ENCODE assay signal across 20 cellular contexts in the genomic region with DNA sequence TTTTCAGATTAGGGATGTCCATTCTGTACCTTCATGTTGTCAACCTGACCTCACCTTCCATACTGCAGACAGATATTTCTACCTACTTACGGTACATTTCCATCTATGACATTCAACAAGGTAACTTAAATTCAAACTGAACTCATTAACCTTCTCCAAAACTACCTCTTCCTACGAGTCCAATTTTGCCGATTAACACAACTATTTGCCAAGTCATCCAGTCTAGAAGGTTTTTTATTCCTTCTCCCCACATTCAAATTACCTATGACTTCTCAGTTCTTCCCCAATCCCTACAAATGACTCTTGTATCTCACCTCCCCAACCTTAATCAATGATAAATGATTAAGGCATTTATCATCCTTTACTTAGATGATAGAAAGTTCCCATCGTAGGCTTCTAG. TPM values are rescaled to one million over a fixed set of nuclear protein-coding genes. Genes with fewer than 3 reads are reported as not detected.
DNase-seq lines count a peak whose midpoint lies in the region; ATAC-seq, FAIRE-seq and TF ChIP-seq lines count a peak whose summit lies in the region.
"Had no signal": no experiment of that assay in that cellular context is flagged by ENCODE, and none has a peak within 500 bp of the region (broad histone marks: within the 10 kb centered on the region; RNA-seq: fewer than 3 reads in every experiment).

No MANE protein-coding gene starts in this region.

- H3K4me1 Mint-ChIP-seq in Caco-2 (ENCODE audit: low read depth, unreplicated experiment): peaks cover 28% of the 10 kb centered on the region
- no peaks in the 10 kb centered on the region for H3K4me1 Mint-ChIP-seq in neural progenitor cell

- CTCF ChIA-PET in A549 (lab: Yijun Ruan, JAX) (no interaction called here), Caco-2 (lab: Charles Lee) (no interaction called here), IMR-90 (lab: Yijun Ruan, JAX) (no interaction called here)

- H3K4ac ChIP-seq in IMR-90 (ENCODE audit: low read depth, low read length): no peak overlapping the region

- no peak overlapping the region for H2BK20ac ChIP-seq in IMR-90 (ENCODE audit: low read depth, low read length)

- BruUV-seq in Caco-2 (replicated peaks; lab: Mats Ljungman, UMichigan): no TSS peak
- BruUV-seq in IMR-90 (replicated peaks; lab: Mats Ljungman, UMichigan): no TSS peak

- no peak overlapping the region for H2BK5ac ChIP-seq in IMR-90 (ENCODE audit: low read depth, low read length, poor library complexity, severe bottlenecking)

- H2BK120ac ChIP-seq in IMR-90 (ENCODE audit: low read depth, low read length): no peak overlapping the region

- intact Hi-C loops in Caco-2 (cut with micrococcal nuclease; ENCODE audit: unreplicated experiment): no loop called here
- intact Hi-C loops in IMR-90 (cut with micrococcal nuclease): no loop called here

- TF ChIP-seq RAD21 in A549 (conservative IDR thresholded peaks at IDR 0.05 in 1 of 2, IDR thresholded peaks at IDR 0.05 in 1 of 2) (no peak), IMR-90 (IDR thresholded peaks at IDR 0.05; ENCODE audit: low read length) (no peak)

- dilution Hi-C loops in IMR-90 (cut with HindIII; ENCODE audit: low sequenced_read_pairs, unreplicated experiment): no loop called here

- in situ Hi-C loops in IMR-90 (cut with MboI; ENCODE audit: low sequenced_read_pairs): no loop called here

- no peak overlapping the region for H4K8ac ChIP-seq in IMR-90 (ENCODE audit: low read depth in 2 of 2, low read length in 2 of 2)

- no peak overlapping the region for H3K23ac ChIP-seq in IMR-90 (ENCODE audit: low read depth, low read length)

- no peak overlapping the region for H4K5ac ChIP-seq in IMR-90 (ENCODE audit: low read depth, low read length)

- H4K20me1 ChIP-seq in IMR-90 (ENCODE audit: insufficient read depth, low read length) (peaks cover 35% of the 10 kb centered on the region), neural progenitor cell (ENCODE audit: low read depth) (no peaks in the 10 kb centered on the region)

- no peak overlapping the region for H3K4me2 ChIP-seq in A549
- no peak overlapping the region for H3K4me2 ChIP-seq in IMR-90 (ENCODE audit: low read depth, low read length)
- no peak overlapping the region for H3K4me2 ChIP-seq in neural progenitor cell
- H3K4me2 ChIP-seq: BLaER1 had no signal

- no peak overlapping the region for H2AK5ac ChIP-seq in IMR-90 (ENCODE audit: low read depth, low read length)

- no peak overlapping the region for H3K18ac ChIP-seq in IMR-90 (ENCODE audit: low read depth, low read length)

- WGBS in A549 (ENCODE audit: missing lambda C conversion rate): 93% methylated on average over 4 of the region's 4 CpGs
- 95% methylated on average over 3 of the region's 4 CpGs; no CpG with 5 or more reads in 1 of the 2 experiments for WGBS in IMR-90 (ENCODE audit: extremely low coverage in 2 of 2, insufficient read length in 1 of 2), 2 experiments

- H3K79me1 ChIP-seq in IMR-90 (ENCODE audit: low read depth in 1 of 2, low read length in 2 of 2): peaks cover 29 to 59% of the 10 kb centered on the region in 2 experiments

- H3K4me3 ChIP-seq in A549: no peak overlapping the region
- no peak overlapping the region for H3K4me3 ChIP-seq in Caco-2 (ENCODE audit: low read depth, low read length)
- no peak overlapping the region for H3K4me3 ChIP-seq in IMR-90 (ENCODE audit: insufficient read depth, low read depth, low read length)
- H3K4me3 ChIP-seq in neural progenitor cell: no peak overlapping the region
- H3K4me3 ChIP-seq: BLaER1, GM23248, HAP-1 had no signal

- H3K9ac ChIP-seq in IMR-90 (ENCODE audit: low read depth, low read length): no peak overlapping the region
- H3K9ac ChIP-seq in neural progenitor cell: no peak overlapping the region
- H3K9ac ChIP-seq: BLaER1, GM23248 had no signal

- H3K27me3 Mint-ChIP-seq in Caco-2 (ENCODE audit: insufficient read depth, unreplicated experiment): no peaks in the 10 kb centered on the region
- H3K27me3 Mint-ChIP-seq in neural progenitor cell (ENCODE audit: insufficient read depth, low read depth): peaks cover 10% of the 10 kb centered on the region
- H3K27me3 Mint-ChIP-seq: B cell; CD4-positive, CD25-positive, alpha-beta regulatory T cell had no signal

- H3K9me3 ChIP-seq in A549: no peaks in the 10 kb centered on the region
- no peaks in the 10 kb centered on the region for H3K9me3 ChIP-seq in Caco-2
- H3K9me3 ChIP-seq in IMR-90 (ENCODE audit: control insufficient read depth, insufficient read depth, low read length): no peaks in the 10 kb centered on the region
- no peaks in the 10 kb centered on the region for H3K9me3 ChIP-seq in neural progenitor cell (ENCODE audit: low read depth)
- H3K9me3 ChIP-seq: HAP-1 had no signal

- POLR2A ChIA-PET in A549 (lab: Yijun Ruan, JAX) (no interaction called here), Caco-2 (lab: Charles Lee) (no interaction called here), IMR-90 (lab: Charles Lee; ENCODE audit: unreplicated experiment) (interaction anchor here (0.5 kb wide), 1 partner anchor 10 kb away, joined by 3 read pairs; no protein-coding TSS in a partner anchor)

- H3K27ac Mint-ChIP-seq in Caco-2 (ENCODE audit: unreplicated experiment) (peak overlapping the region; percentile 14), neural progenitor cell (no peak overlapping the region)
- H3K27ac Mint-ChIP-seq: B cell; CD4-positive, CD25-positive, alpha-beta regulatory T cell; CD8-positive, alpha-beta T cell; HFFc6 had no signal

- H3K4me1 ChIP-seq in A549 (peaks cover 29% of the 10 kb centered on the region), Caco-2 (peaks cover 28% of the 10 kb centered on the region), IMR-90 (ENCODE audit: control insufficient read depth, insufficient read depth, low read length) (peaks cover 18% of the 10 kb centered on the region), neural progenitor cell (peaks cover 11% of the 10 kb centered on the region)
- H3K4me1 ChIP-seq: BLaER1, HAP-1 had no signal

- H3K36me3 ChIP-seq in Caco-2 (ENCODE audit: control insufficient read depth, insufficient read depth, low read length): no peaks in the 10 kb centered on the region
- H3K36me3 ChIP-seq in IMR-90 (ENCODE audit: control insufficient read depth, insufficient read depth, low read length): peaks cover 1% of the 10 kb centered on the region
- no peaks in the 10 kb centered on the region for H3K36me3 ChIP-seq in neural progenitor cell
- H3K36me3 ChIP-seq: HAP-1 had no signal

- H3K27ac ChIP-seq in A549 (peak overlapping the region in 1 of 2 experiments; percentile 77; a peak in 2 of 6 replicates), IMR-90 (ENCODE audit: insufficient read depth, low read length) (no peak overlapping the region), neural progenitor cell (peak overlapping the region; percentile 21)
- H3K27ac ChIP-seq: BLaER1, C4-2B, GM23248 had no signal

- H2AFZ ChIP-seq in IMR-90 (replicated peaks; ENCODE audit: low read length, poor library complexity): no peak overlapping the region
- no peak overlapping the region for H2AFZ ChIP-seq in neural progenitor cell (replicated peaks)
- H2AFZ ChIP-seq: GM23248 had no signal

- H2AK9ac ChIP-seq in IMR-90 (replicated peaks; ENCODE audit: low read depth, low read length, poor library complexity): no peak overlapping the region

- no peak for TF ChIP-seq EP300 in A549 (IDR thresholded peaks at IDR 0.05)

- H3K27me3 ChIP-seq in Caco-2 (replicated peaks; ENCODE audit: control insufficient read depth, insufficient read depth, low read length): no peaks in the 10 kb centered on the region
- H3K27me3 ChIP-seq in IMR-90 (ENCODE audit: control insufficient read depth, insufficient read depth, low read length): no peaks in the 10 kb centered on the region
- no peaks in the 10 kb centered on the region for H3K27me3 ChIP-seq in neural progenitor cell
- H3K27me3 ChIP-seq: BLaER1 had no signal

- no peak overlapping the region for H4K91ac ChIP-seq in IMR-90 (ENCODE audit: insufficient read depth, low read depth, low read length)

- H3K14ac ChIP-seq in IMR-90 (replicated peaks; ENCODE audit: low read depth, low read length): no peak overlapping the region

- H3K56ac ChIP-seq in IMR-90 (ENCODE audit: extremely low read depth, insufficient read depth, low read length): no peak overlapping the region

- H3K4me3 Mint-ChIP-seq in Caco-2 (ENCODE audit: unreplicated experiment): peak overlapping the region; percentile 38
- no peak overlapping the region for H3K4me3 Mint-ChIP-seq in neural progenitor cell
- H3K4me3 Mint-ChIP-seq: B cell; CD4-positive, CD25-positive, alpha-beta regulatory T cell; CD8-positive, alpha-beta T cell; HFFc6 had no signal

- ATAC-seq in A549 (no peak), IMR-90 (ENCODE audit: low read depth) (no peak), GM18907 (IDR thresholded peaks at IDR 0.05; ENCODE audit: unreplicated experiment) (no peak)
- ATAC-seq: CD8-positive, alpha-beta T cell had no signal

- H3F3A ChIP-seq in neural progenitor cell (ENCODE audit: low read depth): no peaks in the 10 kb centered on the region

- H3K9me1 ChIP-seq in IMR-90 (ENCODE audit: insufficient read depth, low read length): peaks cover 9% of the 10 kb centered on the region

- TF ChIP-seq CTCF in A549 (IDR thresholded peaks at IDR 0.05) (no peak), Caco-2 (IDR thresholded peaks at IDR 0.05; ENCODE audit: insufficient read depth in 1 of 2, low read depth in 1 of 2, low read length in 1 of 2, severe bottlenecking in 1 of 2, unreplicated experiment in 1 of 2) (no peak), IMR-90 (conservative IDR thresholded peaks at IDR 0.05; ENCODE audit: low read depth, low read length) (no peak), neural progenitor cell (IDR thresholded peaks at IDR 0.05) (no peak)

- no peak for TF ChIP-seq POLR2A in A549 (IDR thresholded peaks at IDR 0.05; ENCODE audit: low read length)
- no peak for TF ChIP-seq POLR2A in IMR-90 (IDR thresholded peaks at IDR 0.05; ENCODE audit: low read depth, low read length)

- H2BK15ac ChIP-seq in IMR-90 (ENCODE audit: low read depth, low read length): no peak overlapping the region

- no peak for FAIRE-seq in A549 (lab: Jason Lieb, UNC)
- FAIRE-seq: D721Med, GM12891, GM18507 had no signal

- H3K79me2 ChIP-seq in neural progenitor cell (ENCODE audit: low read depth): peaks cover 66% of the 10 kb centered on the region

- DNase-seq in A549 (ENCODE audit: low read depth in 1 of 2, low spot score in 1 of 2) (no peak), Caco-2 (no peak), IMR-90 (no peak), neural progenitor cell (ENCODE audit: low spot score) (no peak), foreskin melanocyte (no peak)
- DNase-seq: CD4-positive, CD25-positive, alpha-beta regulatory T cell; CD8-positive, alpha-beta T cell; DMS 273 treated with DMSO at 0.1 percent for 48 hours; DMS79; GF-D8; GM23248; HFFc6 had no signal

- no peaks in the 10 kb centered on the region for H3K9me3 Mint-ChIP-seq in Caco-2 (ENCODE audit: unreplicated experiment)
- peaks cover 10% of the 10 kb centered on the region for H3K9me3 Mint-ChIP-seq in neural progenitor cell
- H3K9me3 Mint-ChIP-seq: CD8-positive, alpha-beta T cell; HFFc6 had no signal

- H3K36me3 Mint-ChIP-seq in Caco-2 (ENCODE audit: insufficient read depth, unreplicated experiment): peaks cover 30% of the 10 kb centered on the region
- peaks cover 33% of the 10 kb centered on the region for H3K36me3 Mint-ChIP-seq in neural progenitor cell
- H3K36me3 Mint-ChIP-seq: CD8-positive, alpha-beta T cell had no signal

RNA-seq across cellular contexts. Expression of a gene that starts 23.6 kb away (rescaled TPM):
- polyA plus RNA-seq in A549 (2011; rRNA removed): 91.6 and 105 TPM in 2 replicates
- 70.8 and 71.7 TPM in 2 replicates for polyA plus RNA-seq in A549 (2012; cell fraction: cytosol; rRNA removed)
- 14.5 and 19.8 TPM in 2 replicates for polyA plus RNA-seq in A549 (2012; cell fraction: nucleus; rRNA removed)
- 35.6 to 68.0 TPM (median 65.3 TPM) in 3 replicates for polyA plus RNA-seq in A549 (2017; fragmentation: RNase III; extraction: RNeasy Plus Mini Kit Qiagen cat#74134 plus additional on column Dnase treatment)
- 31.5 and 37.6 TPM in 2 replicates for polyA minus RNA-seq in A549 (2011; rRNA and poly(A)+ RNA removed)
- total RNA-seq in Caco-2 (2022): 28.1 and 30.0 TPM in 2 replicates
- 10.8 and 21.7 TPM in 2 replicates for total RNA-seq in IMR-90 (2012; rRNA removed)
- polyA plus RNA-seq in IMR-90 (2012; rRNA removed): 23.5 and 26.2 TPM in 2 replicates
- 22.6 and 25.0 TPM in 2 replicates for polyA plus RNA-seq in IMR-90 (2012; cell fraction: cytosol; rRNA removed)
- 5.9 and 8.7 TPM in 2 replicates for polyA plus RNA-seq in IMR-90 (2012; cell fraction: nucleus; rRNA removed; ENCODE audit: low replicate concordance)
- 22.1 and 43.0 TPM in 2 replicates for total RNA-seq in neural progenitor cell (ENCODE audit: low replicate concordance)
